Comparison of ENCODE assay signal across 8 cellular contexts in genomic region chr4:113106076-113106475, GRCh38. TPM values are rescaled to one million over a fixed set of nuclear protein-coding genes. Genes with fewer than 3 reads are reported as not detected.
A peak's percentile ranks its signal among the peaks of the same experiment; 100 is the strongest.
DNase-seq lines count a peak whose midpoint lies in the region; ATAC-seq, FAIRE-seq and TF ChIP-seq lines count a peak whose summit lies in the region.

No MANE protein-coding gene starts in this region.

- no peak overlapping the region for H3K4ac ChIP-seq in mesendoderm (ENCODE audit: low read depth, low read length)

- no peaks in the 10 kb centered on the region for H3K9me3 ChIP-seq in Loucy (ENCODE audit: insufficient read depth, low read depth, low read length)
- H3K9me3 ChIP-seq in breast epithelium: no peaks in the 10 kb centered on the region

- DNase-seq in D721Med (ENCODE audit: insufficient read length, low spot score): no peak
- no peak for DNase-seq in breast epithelium (ENCODE audit: low spot score in 2 of 2)
- peak; percentile 54 for DNase-seq in mesendoderm
- DNase-seq in NCI-H774 (lab: John Stamatoyannopoulos, UW): no peak
- DNase-seq in activated CD4-positive, alpha-beta T cell treated with anti-CD3 and anti-CD28 coated beads, Interleukin-2, amount 50 U/mL, for 48 hours: no peak

- no peak overlapping the region for H2AK5ac ChIP-seq in mesendoderm (ENCODE audit: low read length)

- H3K36me3 ChIP-seq in Loucy (ENCODE audit: insufficient read depth, low read length) (no peaks in the 10 kb centered on the region), breast epithelium (no peaks in the 10 kb centered on the region), mesendoderm (ENCODE audit: control insufficient read depth, insufficient read depth, low read length) (no peaks in the 10 kb centered on the region)

- no peak overlapping the region for H3K4me3 ChIP-seq in Loucy (ENCODE audit: low read length, poor library complexity, severe bottlenecking)
- no peak overlapping the region for H3K4me3 ChIP-seq in breast epithelium
- no peak overlapping the region for H3K4me3 ChIP-seq in mesendoderm (ENCODE audit: low read length)

- no peak overlapping the region for H3K56ac ChIP-seq in mesendoderm (ENCODE audit: low read length)

- WGBS in mesendoderm (ENCODE audit: extremely low coverage, insufficient coverage, low lambda C conversion rate): no CpG with 5 or more reads among the region's 1 CpG

- no peak overlapping the region for H2BK5ac ChIP-seq in mesendoderm (ENCODE audit: low read length)

- H3K4me2 ChIP-seq in Loucy (ENCODE audit: low read depth, low read length, poor library complexity, severe bottlenecking) (no peak overlapping the region), mesendoderm (ENCODE audit: low read length) (no peak overlapping the region)

- H3K4me1 ChIP-seq in Loucy (ENCODE audit: insufficient read depth, low read length, poor library complexity, severe bottlenecking): no peaks in the 10 kb centered on the region
- no peaks in the 10 kb centered on the region for H3K4me1 ChIP-seq in breast epithelium
- H3K4me1 ChIP-seq in mesendoderm (ENCODE audit: control insufficient read depth, low read depth, low read length): no peaks in the 10 kb centered on the region

- no peaks in the 10 kb centered on the region for H3K9me2 ChIP-seq in Loucy (replicated peaks; ENCODE audit: low read depth, low read length)

- ATAC-seq in HG03432 (IDR thresholded peaks at IDR 0.05; ENCODE audit: unreplicated experiment) (no peak), HG02571 (IDR thresholded peaks at IDR 0.05; ENCODE audit: unreplicated experiment) (no peak)

- FAIRE-seq in D721Med (lab: Jason Lieb, UNC): no peak

- H3K9ac ChIP-seq in Loucy (ENCODE audit: low read depth, low read length, poor library complexity, severe bottlenecking): no peak overlapping the region
- H3K9ac ChIP-seq in mesendoderm (ENCODE audit: low read length): no peak overlapping the region

- H2AFZ ChIP-seq in Loucy (ENCODE audit: low read length): no peak overlapping the region

- no peak overlapping the region for H2BK120ac ChIP-seq in mesendoderm (ENCODE audit: low read depth, low read length)

- H3K27me3 ChIP-seq in Loucy (ENCODE audit: insufficient read depth, low read length, poor library complexity, severe bottlenecking) (no peaks in the 10 kb centered on the region), breast epithelium (no peaks in the 10 kb centered on the region), mesendoderm (ENCODE audit: insufficient read depth, low read length, poor library complexity) (no peaks in the 10 kb centered on the region)

- H3K27ac ChIP-seq in breast epithelium: no peak overlapping the region
- H3K27ac ChIP-seq in mesendoderm (ENCODE audit: low read depth, low read length): no peak overlapping the region

- H3F3A ChIP-seq in Loucy (ENCODE audit: low read depth): no peaks in the 10 kb centered on the region

- no peaks in the 10 kb centered on the region for H4K20me1 ChIP-seq in Loucy (ENCODE audit: insufficient read depth, low read length, poor library complexity, severe bottlenecking)

- H3K79me2 ChIP-seq in Loucy (ENCODE audit: insufficient read depth, low read length) (no peaks in the 10 kb centered on the region), mesendoderm (ENCODE audit: control insufficient read depth, insufficient read depth, low read length) (no peaks in the 10 kb centered on the region)

- no peak overlapping the region for H3K23ac ChIP-seq in mesendoderm (ENCODE audit: low read length)

- H2BK15ac ChIP-seq in mesendoderm (replicated peaks; ENCODE audit: low read depth): no peak overlapping the region

- no peaks in the 10 kb centered on the region for H3K79me1 ChIP-seq in mesendoderm (ENCODE audit: low read length)

- TF ChIP-seq POLR2A in breast epithelium (IDR thresholded peaks at IDR 0.05): no peak

- TF ChIP-seq CTCF in D721Med (IDR thresholded peaks at IDR 0.05; ENCODE audit: insufficient read depth, missing control alignments): peak; percentile 14
- peak; percentile 62 for TF ChIP-seq CTCF in Loucy (conservative IDR thresholded peaks at IDR 0.05; ENCODE audit: low read length)
- peak in 2 of 3 donors; percentile 15 to 41 for TF ChIP-seq CTCF in breast epithelium (IDR thresholded peaks at IDR 0.05)

- no peak overlapping the region for H3K18ac ChIP-seq in mesendoderm (ENCODE audit: low read length)

- no peak overlapping the region for H4K5ac ChIP-seq in mesendoderm (ENCODE audit: low read length)

- no peak overlapping the region for H4K8ac ChIP-seq in mesendoderm (ENCODE audit: low read depth, low read length)

- intact Hi-C loops in breast epithelium (cut with DNase I; ENCODE audit: low total_unique reads): no loop called here

RNA-seq across cellular contexts. Expression of gene ANK2, which starts 56.6 kb away (rescaled TPM):
- 100 to 1,000 TPM in 1 of 3 donors, 10 to 100 TPM in 2; 22.0 to 145 (median 36.7) TPM for total RNA-seq in breast epithelium
- 17.9 TPM for polyA plus RNA-seq in mesendoderm (2013, experiment 1 of 2)
- 16.8 TPM for polyA plus RNA-seq in mesendoderm (2013, experiment 2 of 2)
